In genomic region chr15:49946681-49947080, GRCh38 we compare ENCODE assay signal across 2 cellular contexts.
TF ChIP-seq lines count a peak whose summit lies in the region.

No MANE protein-coding gene starts in this region.

TF ChIP-seq in liver, 16 proteins besides CTCF, POLR2A, EP300 and RAD21 (continued from another document):
- TF ChIP-seq, protein P1, sequence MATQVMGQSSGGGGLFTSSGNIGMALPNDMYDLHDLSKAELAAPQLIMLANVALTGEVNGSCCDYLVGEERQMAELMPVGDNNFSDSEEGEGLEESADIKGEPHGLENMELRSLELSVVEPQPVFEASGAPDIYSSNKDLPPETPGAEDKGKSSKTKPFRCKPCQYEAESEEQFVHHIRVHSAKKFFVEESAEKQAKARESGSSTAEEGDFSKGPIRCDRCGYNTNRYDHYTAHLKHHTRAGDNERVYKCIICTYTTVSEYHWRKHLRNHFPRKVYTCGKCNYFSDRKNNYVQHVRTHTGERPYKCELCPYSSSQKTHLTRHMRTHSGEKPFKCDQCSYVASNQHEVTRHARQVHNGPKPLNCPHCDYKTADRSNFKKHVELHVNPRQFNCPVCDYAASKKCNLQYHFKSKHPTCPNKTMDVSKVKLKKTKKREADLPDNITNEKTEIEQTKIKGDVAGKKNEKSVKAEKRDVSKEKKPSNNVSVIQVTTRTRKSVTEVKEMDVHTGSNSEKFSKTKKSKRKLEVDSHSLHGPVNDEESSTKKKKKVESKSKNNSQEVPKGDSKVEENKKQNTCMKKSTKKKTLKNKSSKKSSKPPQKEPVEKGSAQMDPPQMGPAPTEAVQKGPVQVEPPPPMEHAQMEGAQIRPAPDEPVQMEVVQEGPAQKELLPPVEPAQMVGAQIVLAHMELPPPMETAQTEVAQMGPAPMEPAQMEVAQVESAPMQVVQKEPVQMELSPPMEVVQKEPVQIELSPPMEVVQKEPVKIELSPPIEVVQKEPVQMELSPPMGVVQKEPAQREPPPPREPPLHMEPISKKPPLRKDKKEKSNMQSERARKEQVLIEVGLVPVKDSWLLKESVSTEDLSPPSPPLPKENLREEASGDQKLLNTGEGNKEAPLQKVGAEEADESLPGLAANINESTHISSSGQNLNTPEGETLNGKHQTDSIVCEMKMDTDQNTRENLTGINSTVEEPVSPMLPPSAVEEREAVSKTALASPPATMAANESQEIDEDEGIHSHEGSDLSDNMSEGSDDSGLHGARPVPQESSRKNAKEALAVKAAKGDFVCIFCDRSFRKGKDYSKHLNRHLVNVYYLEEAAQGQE (IDR thresholded peaks at IDR 0.05), result peak; percentile 61
- TF ChIP-seq HNF4A (conservative IDR thresholded peaks at IDR 0.05), result peak in 1 of 2 donors; percentile 68
- peak; percentile 49 for TF ChIP-seq YY1 (IDR thresholded peaks at IDR 0.05)
- TF ChIP-seq FOXA2 (IDR thresholded peaks at IDR 0.05), result peak; percentile 94
- TF ChIP-seq JUND (IDR thresholded peaks at IDR 0.05), result peak in 1 of 2 donors; percentile 44
- peak; percentile 94 for TF ChIP-seq FOXA1 (IDR thresholded peaks at IDR 0.05)
- TF ChIP-seq SP1 (IDR thresholded peaks at IDR 0.05), result no peak

TF ChIP-seq in HepG2, 621 proteins besides CTCF, POLR2A, EP300 and RAD21 (continued from another document):
- TF ChIP-seq, protein P2, sequence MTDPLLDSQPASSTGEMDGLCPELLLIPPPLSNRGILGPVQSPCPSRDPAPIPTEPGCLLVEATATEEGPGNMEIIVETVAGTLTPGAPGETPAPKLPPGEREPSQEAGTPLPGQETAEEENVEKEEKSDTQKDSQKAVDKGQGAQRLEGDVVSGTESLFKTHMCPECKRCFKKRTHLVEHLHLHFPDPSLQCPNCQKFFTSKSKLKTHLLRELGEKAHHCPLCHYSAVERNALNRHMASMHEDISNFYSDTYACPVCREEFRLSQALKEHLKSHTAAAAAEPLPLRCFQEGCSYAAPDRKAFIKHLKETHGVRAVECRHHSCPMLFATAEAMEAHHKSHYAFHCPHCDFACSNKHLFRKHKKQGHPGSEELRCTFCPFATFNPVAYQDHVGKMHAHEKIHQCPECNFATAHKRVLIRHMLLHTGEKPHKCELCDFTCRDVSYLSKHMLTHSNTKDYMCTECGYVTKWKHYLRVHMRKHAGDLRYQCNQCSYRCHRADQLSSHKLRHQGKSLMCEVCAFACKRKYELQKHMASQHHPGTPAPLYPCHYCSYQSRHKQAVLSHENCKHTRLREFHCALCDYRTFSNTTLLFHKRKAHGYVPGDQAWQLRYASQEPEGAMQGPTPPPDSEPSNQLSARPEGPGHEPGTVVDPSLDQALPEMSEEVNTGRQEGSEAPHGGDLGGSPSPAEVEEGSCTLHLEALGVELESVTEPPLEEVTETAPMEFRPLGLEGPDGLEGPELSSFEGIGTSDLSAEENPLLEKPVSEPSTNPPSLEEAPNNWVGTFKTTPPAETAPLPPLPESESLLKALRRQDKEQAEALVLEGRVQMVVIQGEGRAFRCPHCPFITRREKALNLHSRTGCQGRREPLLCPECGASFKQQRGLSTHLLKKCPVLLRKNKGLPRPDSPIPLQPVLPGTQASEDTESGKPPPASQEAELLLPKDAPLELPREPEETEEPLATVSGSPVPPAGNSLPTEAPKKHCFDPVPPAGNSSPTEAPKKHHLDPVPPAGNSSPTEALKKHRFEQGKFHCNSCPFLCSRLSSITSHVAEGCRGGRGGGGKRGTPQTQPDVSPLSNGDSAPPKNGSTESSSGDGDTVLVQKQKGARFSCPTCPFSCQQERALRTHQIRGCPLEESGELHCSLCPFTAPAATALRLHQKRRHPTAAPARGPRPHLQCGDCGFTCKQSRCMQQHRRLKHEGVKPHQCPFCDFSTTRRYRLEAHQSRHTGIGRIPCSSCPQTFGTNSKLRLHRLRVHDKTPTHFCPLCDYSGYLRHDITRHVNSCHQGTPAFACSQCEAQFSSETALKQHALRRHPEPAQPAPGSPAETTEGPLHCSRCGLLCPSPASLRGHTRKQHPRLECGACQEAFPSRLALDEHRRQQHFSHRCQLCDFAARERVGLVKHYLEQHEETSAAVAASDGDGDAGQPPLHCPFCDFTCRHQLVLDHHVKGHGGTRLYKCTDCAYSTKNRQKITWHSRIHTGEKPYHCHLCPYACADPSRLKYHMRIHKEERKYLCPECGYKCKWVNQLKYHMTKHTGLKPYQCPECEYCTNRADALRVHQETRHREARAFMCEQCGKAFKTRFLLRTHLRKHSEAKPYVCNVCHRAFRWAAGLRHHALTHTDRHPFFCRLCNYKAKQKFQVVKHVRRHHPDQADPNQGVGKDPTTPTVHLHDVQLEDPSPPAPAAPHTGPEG (CRISPR knock-in tag; IDR thresholded peaks at IDR 0.05), result no peak
- TF ChIP-seq RBM22 (optimal IDR thresholded peaks at IDR 0.05; ENCODE audit: low read length), result no peak
- TF ChIP-seq IRF2 (CRISPR knock-in tag; IDR thresholded peaks at IDR 0.05), result no peak
- no peak for TF ChIP-seq NFIB (CRISPR knock-in tag; IDR thresholded peaks at IDR 0.05; ENCODE audit: borderline replicate concordance)
- TF ChIP-seq ARNTL (CRISPR knock-in tag; IDR thresholded peaks at IDR 0.05), result no peak
- TF ChIP-seq NR2F2 (IDR thresholded peaks at IDR 0.05; ENCODE audit: borderline replicate concordance, low read depth), result no peak
- no peak for TF ChIP-seq ZNF10 (CRISPR knock-in tag; IDR thresholded peaks at IDR 0.05; ENCODE audit: borderline replicate concordance, low read depth)
- no peak for TF ChIP-seq ZFP62 (CRISPR knock-in tag; IDR thresholded peaks at IDR 0.05)
- TF ChIP-seq, protein P3, sequence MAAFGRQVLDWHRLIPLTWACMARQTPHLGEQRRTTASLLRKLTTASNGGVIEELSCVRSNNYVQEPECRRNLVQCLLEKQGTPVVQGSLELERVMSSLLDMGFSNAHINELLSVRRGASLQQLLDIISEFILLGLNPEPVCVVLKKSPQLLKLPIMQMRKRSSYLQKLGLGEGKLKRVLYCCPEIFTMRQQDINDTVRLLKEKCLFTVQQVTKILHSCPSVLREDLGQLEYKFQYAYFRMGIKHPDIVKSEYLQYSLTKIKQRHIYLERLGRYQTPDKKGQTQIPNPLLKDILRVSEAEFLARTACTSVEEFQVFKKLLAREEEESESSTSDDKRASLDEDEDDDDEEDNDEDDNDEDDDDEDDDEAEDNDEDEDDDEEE (CRISPR knock-in tag; IDR thresholded peaks at IDR 0.05), result no peak
